In the genomic region with DNA sequence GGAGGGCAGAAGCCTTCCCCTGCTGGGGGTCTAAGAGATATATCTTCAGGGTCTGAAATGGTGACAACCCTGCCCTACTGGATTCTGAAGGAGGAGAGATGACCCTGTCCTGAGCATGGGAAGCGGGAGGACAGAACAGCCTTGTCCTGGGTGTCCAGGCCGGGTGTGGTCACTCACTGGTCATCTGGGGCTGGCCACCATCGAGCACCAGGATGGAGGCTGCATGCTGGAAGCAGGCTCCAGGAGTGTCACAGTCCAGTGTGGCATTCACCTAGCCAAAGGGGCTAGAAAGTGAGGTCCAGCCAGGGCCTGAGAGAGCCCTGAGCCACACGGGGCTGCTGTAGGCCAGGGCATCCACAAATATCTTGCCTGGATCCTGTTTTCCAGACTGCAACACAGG, we compare ENCODE assay signal across 30 cellular contexts. TPM values are rescaled to one million over a fixed set of nuclear protein-coding genes. Genes with fewer than 3 reads are reported as not detected.
"Had no signal": no experiment of that assay in that cellular context is flagged by ENCODE, and none has a peak within 500 bp of the region (broad histone marks: within the 10 kb centered on the region; RNA-seq: fewer than 3 reads in every experiment).

No MANE protein-coding gene starts in this region.

- ATAC-seq: activated CD8-positive, alpha-beta T cell treated with anti-CD3 and anti-CD28 coated beads for 36 hours; activated T-helper 17 cell treated with anti-CD3 and anti-CD28 coated beads, Interleukin-2, amount 50 U/mL, for 72 hours; PC-3; Right ventricle myocardium inferior had no signal

- H3K27me3 ChIP-seq: cardiac muscle cell had no signal

- FAIRE-seq: RCC 7860, TTC549 had no signal

- H3K27ac ChIP-seq: cardiac muscle cell, RWPE1 had no signal

- H3K36me3 ChIP-seq: cardiac muscle cell had no signal

- DNase-seq: activated CD4-positive, alpha-beta T cell treated with anti-CD3 and anti-CD28 coated beads, Interleukin-2, amount 10 ng/mL, durations not matched to agents 24 days and 14 days; activated CD4-positive, alpha-beta T cell treated with anti-CD3 and anti-CD28 coated beads, Interleukin-2, amount 50 U/mL, for 4 hours; activated CD8-positive, alpha-beta T cell treated with anti-CD3 and anti-CD28 coated beads for 36 hours; activated naive CD4-positive, alpha-beta T cell; activated naive CD4-positive, alpha-beta T cell treated with anti-CD3 and anti-CD28 coated beads, Interleukin-2, amount 50 U/mL, for 16 hours; activated naive CD8-positive, alpha-beta T cell treated with anti-CD3 and anti-CD28 coated beads for 36 hours; activated T-cell treated with anti-CD3 and anti-CD28 coated beads, Interleukin-2, amount 50 U/mL, for 1 hour; activated T-cell treated with anti-CD3 and anti-CD28 coated beads, Interleukin-2, amount 50 U/mL, for 72 hours; amniotic stem cell; aorta; NCI-H1092 treated with DMSO at 0.1 percent for 48 hours; NCI-H1417 treated with DMSO at 0.1 percent for 48 hours; NCI-H187 treated with DMSO at 0.1 percent for 48 hours; NCI-H2081; NCI-H2171 treated with DMSO at 0.1 percent for 48 hours; NCI-H2227 treated with DMSO at 0.1 percent for 48 hours; NCI-H446; NCI-H510A treated with DMSO at 0.1 percent for 48 hours; NCI-H526 treated with DMSO at 0.1 percent for 48 hours; PC-3; SIG-M5 had no signal

- H3K4me3 ChIP-seq: cardiac muscle cell had no signal

RNA-seq across cellular contexts. Expression of a gene that starts 5.2 kb away (rescaled TPM):
- total RNA-seq: activated CD4-positive, alpha-beta T cell treated with anti-CD3 and anti-CD28 coated beads, Interleukin-2, amount 10 ng/mL, durations not matched to agents 24 days and 14 days; activated CD8-positive, alpha-beta memory T cell treated with anti-CD3 and anti-CD28 coated beads for 36 hours; activated CD8-positive, alpha-beta T cell treated with anti-CD3 and anti-CD28 coated beads for 36 hours; cardiac muscle cell; M059J; PC-3; Right ventricle myocardium inferior; SK-MEL-5 had no signal
